12 cellular contexts compared by ENCODE assay signal in genomic region chr5:178356459-178356872, GRCh38.
DNase-seq lines count a peak whose midpoint lies in the region; ATAC-seq and TF ChIP-seq lines count a peak whose summit lies in the region.
"Had no signal": no experiment of that assay in that cellular context is flagged by ENCODE, and none has a peak within 500 bp of the region (broad histone marks: within the 10 kb centered on the region; RNA-seq: fewer than 3 reads in every experiment).

No MANE protein-coding gene starts in this region.

- no peaks in the 10 kb centered on the region for H3K27me3 ChIP-seq in HUES48 (ENCODE audit: control insufficient read depth, insufficient read depth, low read length)
- H3K27me3 ChIP-seq in ectodermal cell (ENCODE audit: control insufficient read depth, insufficient read depth, low read length, poor library complexity, severe bottlenecking), result no peaks in the 10 kb centered on the region
- H3K27me3 ChIP-seq in spleen (replicated peaks in 1 of 7), result peaks cover 0 to 20% (median 0%) of the 10 kb centered on the region in 7 donors
- H3K27me3 ChIP-seq: cardiac muscle cell had no signal

- H3K36me3 ChIP-seq in HUES48 (ENCODE audit: control insufficient read depth, insufficient read depth, low read length) (no peaks in the 10 kb centered on the region), ectodermal cell (ENCODE audit: control insufficient read depth, insufficient read depth, low read length) (no peaks in the 10 kb centered on the region), spleen (no peaks in the 10 kb centered on the region)
- H3K36me3 ChIP-seq: cardiac muscle cell had no signal

- no peak for TF ChIP-seq CTCF in spleen (IDR thresholded peaks at IDR 0.05 in 8 of 11, conservative IDR thresholded peaks at IDR 0.05 in 3 of 11)

- TF ChIP-seq POLR2A in spleen (IDR thresholded peaks at IDR 0.05), result no peak

- H3K4me1 ChIP-seq in HUES48 (ENCODE audit: control insufficient read depth, insufficient read depth, low read length) (peaks cover 30% of the 10 kb centered on the region), ectodermal cell (ENCODE audit: control insufficient read depth, insufficient read depth, low read length) (peaks cover 27% of the 10 kb centered on the region), spleen (peaks cover 15 to 21% (median 18%) of the 10 kb centered on the region in 6 donors)

- H3K9me3 ChIP-seq in HUES48 (ENCODE audit: control insufficient read depth, insufficient read depth, low read length), result no peaks in the 10 kb centered on the region
- H3K9me3 ChIP-seq in ectodermal cell (ENCODE audit: control insufficient read depth, low read length), result no peaks in the 10 kb centered on the region
- no peaks in the 10 kb centered on the region for H3K9me3 ChIP-seq in spleen

- H3K4me3 ChIP-seq in HUES48 (ENCODE audit: low read depth, low read length) (peak overlapping the region; percentile 42), ectodermal cell (ENCODE audit: insufficient read depth, low read depth, low read length) (no peak overlapping the region), spleen (peak overlapping the region in 1 of 8 donors; percentile 9)
- H3K4me3 ChIP-seq: cardiac muscle cell had no signal

- intact Hi-C loops in spleen (cut with DNase I; ENCODE audit: low total_unique reads), result no loop called here

- no peak for DNase-seq in left lobe of liver (ENCODE audit: low spot score)
- peak; percentile 77 for DNase-seq in spleen
- DNase-seq in GM19238 (ENCODE audit: insufficient read length, low spot score), result no peak
- no peak for DNase-seq in activated CD4-positive, CD25-positive, alpha-beta regulatory T cell (lab: John Stamatoyannopoulos, UW)
- no peak for DNase-seq in NCI-H128 (lab: John Stamatoyannopoulos, UW; ENCODE audit: unreplicated experiment)
- DNase-seq: COR-L47, NCI-H510A treated with DMSO at 0.1 percent for 48 hours, SIG-M5 had no signal

- peak overlapping the region; percentile 75 for H3K27ac ChIP-seq in HUES48 (ENCODE audit: low read depth, low read length)
- H3K27ac ChIP-seq in ectodermal cell (ENCODE audit: insufficient read depth, low read depth, low read length, poor library complexity, severe bottlenecking), result peak overlapping the region; percentile 78
- H3K27ac ChIP-seq in spleen, result peak overlapping the region in 6 of 8 donors; percentile 28 to 67 (median 58)

- WGBS in ectodermal cell, 2 experiments, result 4 to 7% methylated on average over 13 of the region's 13 CpGs
- WGBS in spleen, 5 donors, result 4 to 12% (median 6%) methylated on average over 12 to 13 of the region's 13 CpGs

- H3K9ac ChIP-seq in HUES48 (ENCODE audit: low read depth, low read length), result no peak overlapping the region

- peak; percentile 58 for ATAC-seq in left lobe of liver
- no peak for ATAC-seq in HG03442 (IDR thresholded peaks at IDR 0.05; ENCODE audit: unreplicated experiment)
